In the genomic region with DNA sequence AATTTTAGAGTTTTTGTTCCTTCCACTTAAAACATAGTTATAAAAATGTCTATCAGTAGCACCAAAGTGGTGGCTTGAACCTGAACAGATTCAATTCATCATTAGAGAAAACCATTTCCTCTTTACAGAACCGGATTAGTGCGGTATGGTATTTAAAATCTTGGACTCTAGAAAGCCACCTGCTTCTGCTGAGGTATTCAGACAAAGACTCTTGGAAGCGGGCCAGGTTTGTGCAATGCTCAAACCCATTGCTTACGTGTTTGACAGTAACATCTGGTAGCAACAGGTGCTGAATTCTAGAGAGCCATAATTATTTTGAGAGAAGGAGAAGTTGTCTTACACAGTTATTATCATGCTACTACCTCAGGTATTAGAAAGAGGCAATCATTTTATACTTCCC, we compare ENCODE assay signal across 8 cellular contexts.
DNase-seq lines count a peak whose midpoint lies in the region; ATAC-seq, FAIRE-seq and TF ChIP-seq lines count a peak whose summit lies in the region.

No MANE protein-coding gene starts in this region.

- no peaks in the 10 kb centered on the region for H3K9me3 ChIP-seq in mucosa of descending colon

- no peaks in the 10 kb centered on the region for H3K36me3 ChIP-seq in mucosa of descending colon (ENCODE audit: low read depth)

- H3K4me1 ChIP-seq in mucosa of descending colon (ENCODE audit: low read depth) = peaks cover 6% of the 10 kb centered on the region

- H3K4me3 ChIP-seq in mucosa of descending colon = no peak overlapping the region

- peak; percentile 67 for ATAC-seq in GM19043 (IDR thresholded peaks at IDR 0.05; ENCODE audit: low read depth, unreplicated experiment)
- peak; percentile 82 for ATAC-seq in HG03521 (IDR thresholded peaks at IDR 0.05; ENCODE audit: unreplicated experiment)
- ATAC-seq in mucosa of descending colon = peak; percentile 80
- ATAC-seq in left ventricle myocardium superior = no peak

- intact Hi-C loops in mucosa of descending colon (cut with DNase I, micrococcal nuclease) (no loop called here), left ventricle myocardium superior (cut with micrococcal nuclease) (no loop called here)

- no peak for FAIRE-seq in GM19239 (lab: Jason Lieb, UNC)

- no peak for TF ChIP-seq CTCF in mucosa of descending colon (IDR thresholded peaks at IDR 0.05)

- DNase-seq in NCI-H748 (lab: John Stamatoyannopoulos, UW; ENCODE audit: unreplicated experiment) (peak; percentile 99), mucosa of descending colon (peak in 2 of 3 donors; percentile 43 to 77), kidney glomerular epithelial cell (lab: John Stamatoyannopoulos, UW) (no peak), GM19239 (ENCODE audit: insufficient read length, low spot score) (no peak), left ventricle myocardium superior (no peak)
- no peak for DNase-seq in stimulated activated naive CD4-positive, alpha-beta T cell treated with Interleukin-2 at 50 U/mL for 16 hours (lab: John Stamatoyannopoulos, UW)

Comparison
In these comparisons a context has a peak if more than half of its experiments do, and no peak if none do; other contexts are left out.
1. DNase-seq: peak in NCI-H748 (single experiment) and mucosa of descending colon (2 of 3); none in kidney glomerular epithelial cell (single experiment), GM19239 (single experiment), stimulated activated naive CD4-positive, alpha-beta T cell treated with Interleukin-2 at 50 U/mL for 16 hours (single experiment) and left ventricle myocardium superior (single experiment).